15 cellular contexts compared by ENCODE assay signal in genomic region chr1:47587891-47588582, GRCh38.
DNase-seq lines count a peak whose midpoint lies in the region; ATAC-seq and TF ChIP-seq lines count a peak whose summit lies in the region.
"Had no signal": no experiment of that assay in that cellular context is flagged by ENCODE, and none has a peak within 500 bp of the region (broad histone marks: within the 10 kb centered on the region; RNA-seq: fewer than 3 reads in every experiment).

No MANE protein-coding gene starts in this region.

- H3K36me3 ChIP-seq in mesendoderm (ENCODE audit: control insufficient read depth, insufficient read depth, low read length): no peaks in the 10 kb centered on the region
- H3K36me3 ChIP-seq in aorta (ENCODE audit: control insufficient read depth in 1 of 2, insufficient read depth in 2 of 2, low read length in 1 of 2): no peaks in the 10 kb centered on the region

- H2AK5ac ChIP-seq in mesendoderm (ENCODE audit: low read length): no peak overlapping the region

- H3K4me3 ChIP-seq in mesendoderm (ENCODE audit: low read length) (no peak overlapping the region), aorta (ENCODE audit: low read length in 2 of 2) (no peak overlapping the region)
- H3K4me3 ChIP-seq: body of pancreas had no signal

- no peaks in the 10 kb centered on the region for H3K9me3 ChIP-seq in aorta (ENCODE audit: control insufficient read depth, low read length)
- H3K9me3 ChIP-seq: body of pancreas had no signal

- H3K27me3 ChIP-seq in mesendoderm (ENCODE audit: insufficient read depth, low read length, poor library complexity): peaks cover 1% of the 10 kb centered on the region
- H3K27me3 ChIP-seq in aorta (ENCODE audit: control insufficient read depth in 1 of 2, insufficient read depth in 2 of 2, low read length in 1 of 2): no peaks in the 10 kb centered on the region

- no peaks in the 10 kb centered on the region for H3K79me2 ChIP-seq in mesendoderm (ENCODE audit: control insufficient read depth, insufficient read depth, low read length)

- CTCF ChIA-PET in activated CD8-positive, alpha-beta memory T cell treated with anti-CD3 and anti-CD28 coated beads, Interleukin-2, amount 10 ng/mL, durations not matched to agents 7 days and 5 days (lab: Charles Lee): no interaction called here

- H4K5ac ChIP-seq in mesendoderm (ENCODE audit: low read length): no peak overlapping the region

- H2BK5ac ChIP-seq in mesendoderm (ENCODE audit: low read length): no peak overlapping the region

- no peak overlapping the region for H3K4me2 ChIP-seq in mesendoderm (ENCODE audit: low read length)

- H3K4ac ChIP-seq in mesendoderm (ENCODE audit: low read depth, low read length): no peak overlapping the region

- no peak overlapping the region for H3K4me3 Mint-ChIP-seq in activated CD8-positive, alpha-beta memory T cell treated with anti-CD3 and anti-CD28 coated beads, Interleukin-2, amount 10 ng/mL, durations not matched to agents 7 days and 5 days
- no peak overlapping the region for H3K4me3 Mint-ChIP-seq in endothelial cell (ENCODE audit: unreplicated experiment)
- H3K4me3 Mint-ChIP-seq: activated T-helper 17 cell treated with anti-CD3 and anti-CD28 coated beads, Interleukin-2, amount 50 U/mL, for 72 hours had no signal

- intact Hi-C loops in aorta (cut with DNase I): loop anchor here in 1 of 2 donors (5.0 kb wide), 1 partner anchor 54 kb away; no protein-coding TSS in a partner anchor

- no peak overlapping the region for H3K27ac ChIP-seq in mesendoderm (ENCODE audit: low read depth, low read length)
- H3K27ac ChIP-seq in aorta (ENCODE audit: low read depth in 1 of 2, low read length in 2 of 2): no peak overlapping the region
- H3K27ac ChIP-seq: body of pancreas had no signal

- H3K27me3 Mint-ChIP-seq in activated CD8-positive, alpha-beta memory T cell treated with anti-CD3 and anti-CD28 coated beads, Interleukin-2, amount 10 ng/mL, durations not matched to agents 7 days and 5 days: peaks cover 22% of the 10 kb centered on the region
- peaks cover 8% of the 10 kb centered on the region for H3K27me3 Mint-ChIP-seq in endothelial cell (ENCODE audit: unreplicated experiment)

- no peaks in the 10 kb centered on the region for H3K36me3 Mint-ChIP-seq in activated CD8-positive, alpha-beta memory T cell treated with anti-CD3 and anti-CD28 coated beads, Interleukin-2, amount 10 ng/mL, durations not matched to agents 7 days and 5 days
- H3K36me3 Mint-ChIP-seq in endothelial cell (ENCODE audit: low read depth, unreplicated experiment): no peaks in the 10 kb centered on the region

- no peak for ATAC-seq in activated CD8-positive, alpha-beta memory T cell treated with anti-CD3 and anti-CD28 coated beads, Interleukin-2, amount 10 ng/mL, durations not matched to agents 7 days and 5 days
- peak; percentile 62 for ATAC-seq in aorta (ENCODE audit: low FRiP score)
- ATAC-seq in GM21786 (IDR thresholded peaks at IDR 0.05; ENCODE audit: unreplicated experiment): no peak
- no peak for ATAC-seq in GM21619 (IDR thresholded peaks at IDR 0.05; ENCODE audit: unreplicated experiment)
- ATAC-seq: activated T-helper 17 cell treated with anti-CD3 and anti-CD28 coated beads, Interleukin-2, amount 50 U/mL, for 72 hours; body of pancreas had no signal

- H3K9ac ChIP-seq in mesendoderm (ENCODE audit: low read length): no peak overlapping the region

- peaks cover 4% of the 10 kb centered on the region for H3K4me1 Mint-ChIP-seq in activated CD8-positive, alpha-beta memory T cell treated with anti-CD3 and anti-CD28 coated beads, Interleukin-2, amount 10 ng/mL, durations not matched to agents 7 days and 5 days
- H3K4me1 Mint-ChIP-seq in endothelial cell (ENCODE audit: unreplicated experiment): peaks cover 13% of the 10 kb centered on the region
- H3K4me1 Mint-ChIP-seq: activated T-helper 17 cell treated with anti-CD3 and anti-CD28 coated beads, Interleukin-2, amount 50 U/mL, for 72 hours had no signal

- no peaks in the 10 kb centered on the region for H3K79me1 ChIP-seq in mesendoderm (ENCODE audit: low read length)

- H2BK120ac ChIP-seq in mesendoderm (ENCODE audit: low read depth, low read length): no peak overlapping the region

- H3K56ac ChIP-seq in mesendoderm (ENCODE audit: low read length): no peak overlapping the region

- H3K9me3 Mint-ChIP-seq in activated CD8-positive, alpha-beta memory T cell treated with anti-CD3 and anti-CD28 coated beads, Interleukin-2, amount 10 ng/mL, durations not matched to agents 7 days and 5 days (ENCODE audit: low read depth): no peaks in the 10 kb centered on the region
- no peaks in the 10 kb centered on the region for H3K9me3 Mint-ChIP-seq in endothelial cell (ENCODE audit: unreplicated experiment)
- H3K9me3 Mint-ChIP-seq: activated T-helper 17 cell treated with anti-CD3 and anti-CD28 coated beads, Interleukin-2, amount 50 U/mL, for 72 hours had no signal

- no CpG with 5 or more reads among the region's 8 CpGs for WGBS in mesendoderm (ENCODE audit: extremely low coverage, insufficient coverage, low lambda C conversion rate)
- 17 to 19% methylated on average over 8 of the region's 8 CpGs for WGBS in aorta, 2 donors

- TF ChIP-seq CTCF in endothelial cell (IDR thresholded peaks at IDR 0.05; ENCODE audit: unreplicated experiment): no peak

- no peak overlapping the region for H2BK15ac ChIP-seq in mesendoderm (replicated peaks; ENCODE audit: low read depth)

- H3K27ac Mint-ChIP-seq in activated CD8-positive, alpha-beta memory T cell treated with anti-CD3 and anti-CD28 coated beads, Interleukin-2, amount 10 ng/mL, durations not matched to agents 7 days and 5 days: no peak overlapping the region
- peak overlapping the region; percentile 16 for H3K27ac Mint-ChIP-seq in endothelial cell (ENCODE audit: unreplicated experiment)
- H3K27ac Mint-ChIP-seq: activated T-helper 17 cell treated with anti-CD3 and anti-CD28 coated beads, Interleukin-2, amount 50 U/mL, for 72 hours had no signal

- DNase-seq in activated CD8-positive, alpha-beta memory T cell treated with anti-CD3 and anti-CD28 coated beads, Interleukin-2, amount 10 ng/mL, durations not matched to agents 7 days and 5 days: peak; percentile 15
- no peak for DNase-seq in activated CD8-positive, alpha-beta memory T cell treated with anti-CD3 and anti-CD28 coated beads, Interleukin-2, amount 50 U/mL, for 4 hours
- DNase-seq in endothelial cell (ENCODE audit: low spot score) (peak; percentile 35), mesendoderm (peak; percentile 42), aorta (peak in 1 of 2 donors; percentile 58), dermis blood vessel endothelial cell (no peak)
- DNase-seq: activated CD4-positive, alpha-beta T cell treated with anti-CD3 and anti-CD28 coated beads for 1 hour; body of pancreas; DMS79; NCI-H187; T-helper 1 cell; trophoblast cell had no signal

- H4K8ac ChIP-seq in mesendoderm (ENCODE audit: low read depth, low read length): no peak overlapping the region

- no peak overlapping the region for H3K18ac ChIP-seq in mesendoderm (ENCODE audit: low read length)

- H3K4me1 ChIP-seq in mesendoderm (ENCODE audit: control insufficient read depth, low read depth, low read length): no peaks in the 10 kb centered on the region
- peaks cover 0 to 2% of the 10 kb centered on the region in 2 donors for H3K4me1 ChIP-seq in aorta (ENCODE audit: control insufficient read depth in 1 of 2, insufficient read depth in 2 of 2, low read length in 2 of 2)

- no peak overlapping the region for H3K23ac ChIP-seq in mesendoderm (ENCODE audit: low read length)

Comparison
In these comparisons a context has a peak if more than half of its experiments do, and no peak if none do; other contexts are left out.
1. DNase-seq: peak in activated CD8-positive, alpha-beta memory T cell treated with anti-CD3 and anti-CD28 coated beads, Interleukin-2, amount 10 ng/mL, durations not matched to agents 7 days and 5 days (single experiment), endothelial cell (single experiment) and mesendoderm (single experiment); none in activated CD8-positive, alpha-beta memory T cell treated with anti-CD3 and anti-CD28 coated beads, Interleukin-2, amount 50 U/mL, for 4 hours (single experiment) and dermis blood vessel endothelial cell (single experiment).